In genomic region chr18:55479656-55480420, GRCh38 we compare ENCODE assay signal across 22 cellular contexts.
A peak's percentile ranks its signal among the peaks of the same experiment; 100 is the strongest.
DNase-seq lines count a peak whose midpoint lies in the region; ATAC-seq and TF ChIP-seq lines count a peak whose summit lies in the region.
"Had no signal": no experiment of that assay in that cellular context is flagged by ENCODE, and none has a peak within 500 bp of the region (broad histone marks: within the 10 kb centered on the region; RNA-seq: fewer than 3 reads in every experiment).

No MANE protein-coding gene starts in this region.

- no peak for TF ChIP-seq EP300 in gastroesophageal sphincter (IDR thresholded peaks at IDR 0.05)

- TF ChIP-seq POLR2A in gastroesophageal sphincter (IDR thresholded peaks at IDR 0.05): no peak

- no peaks in the 10 kb centered on the region for H3K9me3 Mint-ChIP-seq in activated naive CD4-positive, alpha-beta T cell treated with anti-CD3 and anti-CD28 coated beads for 36 hours

- H3K9ac ChIP-seq in BLaER1 treated with 17β-estradiol and CSF1 and Interleukin-3, amounts not matched to agents 10 nM and 100 nM: no peak overlapping the region
- no peak overlapping the region for H3K9ac ChIP-seq in OCI-LY3 (ENCODE audit: low read length)

- no peaks in the 10 kb centered on the region for H3K27me3 Mint-ChIP-seq in activated naive CD4-positive, alpha-beta T cell treated with anti-CD3 and anti-CD28 coated beads for 36 hours (ENCODE audit: low read depth)

- no peaks in the 10 kb centered on the region for H3K27me3 ChIP-seq in BLaER1 treated with 17β-estradiol and CSF1 and Interleukin-3, amounts not matched to agents 10 nM and 100 nM
- H3K27me3 ChIP-seq in OCI-LY3 (ENCODE audit: low read depth, low read length) (no peaks in the 10 kb centered on the region), gastroesophageal sphincter (no peaks in the 10 kb centered on the region)
- H3K27me3 ChIP-seq: breast epithelium, MG63 had no signal

- H3K4me3 Mint-ChIP-seq in activated naive CD4-positive, alpha-beta T cell treated with anti-CD3 and anti-CD28 coated beads for 36 hours: no peak overlapping the region
- H3K4me3 Mint-ChIP-seq: activated CD8-positive, alpha-beta T cell treated with anti-CD3 and anti-CD28 coated beads, Interleukin-2, amount 10 ng/mL, durations not matched to agents 7 days and 5 days had no signal

- ATAC-seq in gastroesophageal sphincter: no peak
- peak; percentile 43 for ATAC-seq in sciatic nerve
- ATAC-seq: activated CD8-positive, alpha-beta T cell treated with anti-CD3 and anti-CD28 coated beads, Interleukin-2, amount 10 ng/mL, durations not matched to agents 7 days and 5 days; HCT116 had no signal

- peak overlapping the region; percentile 2 to 89 (median 27); a peak in 18 of 22 replicates for H3K4me2 ChIP-seq in BLaER1 treated with 17β-estradiol and CSF1 and Interleukin-3, amounts not matched to agents 10 nM and 100 nM
- peak overlapping the region; percentile 50 for H3K4me2 ChIP-seq in OCI-LY3 (ENCODE audit: low read length)

- TF ChIP-seq CTCF in OCI-LY3 (IDR thresholded peaks at IDR 0.05; ENCODE audit: low read depth, low read length): no peak
- no peak for TF ChIP-seq CTCF in gastroesophageal sphincter (IDR thresholded peaks at IDR 0.05)

- H3K9me3 ChIP-seq in BLaER1 treated with 17β-estradiol and CSF1 and Interleukin-3, amounts not matched to agents 10 nM and 100 nM (replicated peaks in 1 of 11): 0 out of 22 replicates have a peak, but pooled peaks cover 0 to 2% (median 0%) of the 10 kb centered on the region in 11 experiments
- H3K9me3 ChIP-seq in OCI-LY3 (ENCODE audit: insufficient read depth, low read length) (no peaks in the 10 kb centered on the region), gastroesophageal sphincter (no peaks in the 10 kb centered on the region)
- H3K9me3 ChIP-seq: breast epithelium, MG63 had no signal

- H3K4me1 Mint-ChIP-seq in activated naive CD4-positive, alpha-beta T cell treated with anti-CD3 and anti-CD28 coated beads for 36 hours (ENCODE audit: low read depth): peaks cover 15% of the 10 kb centered on the region

- WGBS in gastroesophageal sphincter (ENCODE audit: low coverage in 1 of 2), 2 donors: 76 to 79% methylated on average over 3 to 7 of the region's 9 CpGs

- no peak overlapping the region for H2AFZ ChIP-seq in OCI-LY3 (ENCODE audit: low read depth, low read length)

- H3K27ac Mint-ChIP-seq in activated naive CD4-positive, alpha-beta T cell treated with anti-CD3 and anti-CD28 coated beads for 36 hours: no peak overlapping the region
- H3K27ac Mint-ChIP-seq: activated CD8-positive, alpha-beta T cell treated with anti-CD3 and anti-CD28 coated beads, Interleukin-2, amount 10 ng/mL, durations not matched to agents 7 days and 5 days had no signal

- H3K4me3 ChIP-seq in BLaER1 treated with 17β-estradiol and CSF1 and Interleukin-3, amounts not matched to agents 10 nM and 100 nM: no peak overlapping the region
- H3K4me3 ChIP-seq in OCI-LY3 (ENCODE audit: low read length) (no peak overlapping the region), gastroesophageal sphincter (no peak overlapping the region)
- H3K4me3 ChIP-seq: breast epithelium, coronary artery, MG63 had no signal

- DNase-seq in sciatic nerve (ENCODE audit: low spot score) (no peak), GOT3 (lab: John Stamatoyannopoulos, UW) (no peak), GM19240 (ENCODE audit: insufficient read length, low spot score) (no peak), dedifferentiated amniotic fluid mesenchymal stem cell (ENCODE audit: extremely low spot score) (no peak)
- DNase-seq in activated naive CD4-positive, alpha-beta T cell treated with anti-CD3 and anti-CD28 coated beads for 36 hours: no peak
- DNase-seq: ACHN; activated CD8-positive, alpha-beta T cell treated with anti-CD3 and anti-CD28 coated beads, Interleukin-2, amount 10 ng/mL, durations not matched to agents 7 days and 5 days; activated gamma-delta T cell; MG63; NCI-H146; NCI-H2171; NCI-H526 treated with DMSO at 0.1 percent for 48 hours; nucleus accumbens; retina; stimulated activated CD8-positive, alpha-beta memory T cell treated with anti-CD3 and anti-CD28 coated beads, Interleukin-4, amount 100 ng/mL, for 48 hours had no signal

- H3K79me2 ChIP-seq in OCI-LY3 (ENCODE audit: low read length): peaks cover 100% of the 10 kb centered on the region

- intact Hi-C loops in sciatic nerve (cut with DNase I): loop anchor here (5.0 to 10.0 kb wide), 2 partner anchors 365 to 447 kb away; no protein-coding TSS in a partner anchor
- intact Hi-C loops in activated naive CD4-positive, alpha-beta T cell treated with anti-CD3 and anti-CD28 coated beads for 36 hours (cut with micrococcal nuclease): loop anchor here (10.0 kb wide), 1 partner anchor 65 kb away; no protein-coding TSS in a partner anchor

- H3K36me3 Mint-ChIP-seq in activated naive CD4-positive, alpha-beta T cell treated with anti-CD3 and anti-CD28 coated beads for 36 hours (ENCODE audit: low read depth): no peaks in the 10 kb centered on the region

- H3K4me1 ChIP-seq in BLaER1 treated with 17β-estradiol and CSF1 and Interleukin-3, amounts not matched to agents 10 nM and 100 nM: peaks cover 20 to 54% (median 35%) of the 10 kb centered on the region in 10 experiments
- H3K4me1 ChIP-seq in OCI-LY3 (ENCODE audit: low read length): peaks cover 48% of the 10 kb centered on the region
- H3K4me1 ChIP-seq in gastroesophageal sphincter: peaks cover 0 to 31% (median under 1%) of the 10 kb centered on the region in 3 donors
- H3K4me1 ChIP-seq: breast epithelium had no signal

- 0 out of 22 replicates have a peak overlapping the region, but pooled peaks of 1 of the 11 experiments have one; percentile 22 for H3K27ac ChIP-seq in BLaER1 treated with 17β-estradiol and CSF1 and Interleukin-3, amounts not matched to agents 10 nM and 100 nM
- H3K27ac ChIP-seq in OCI-LY3 (ENCODE audit: low read length) (no peak overlapping the region), gastroesophageal sphincter (peak overlapping the region in 3 of 4 donors; percentile 33 to 83 (median 35))
- H3K27ac ChIP-seq: C4-2B had no signal

- CTCF ChIA-PET in activated naive CD4-positive, alpha-beta T cell treated with anti-CD3 and anti-CD28 coated beads for 36 hours (lab: Charles Lee): no interaction called here

- H3K36me3 ChIP-seq in BLaER1 treated with 17β-estradiol and CSF1 and Interleukin-3, amounts not matched to agents 10 nM and 100 nM: peaks cover 14 to 67% (median 49%) of the 10 kb centered on the region in 11 experiments; a peak in 20 of 22 replicates
- H3K36me3 ChIP-seq in OCI-LY3 (replicated peaks; ENCODE audit: low read depth, low read length): peaks cover 88% of the 10 kb centered on the region
- no peaks in the 10 kb centered on the region for H3K36me3 ChIP-seq in gastroesophageal sphincter
- H3K36me3 ChIP-seq: breast epithelium, MG63 had no signal

- H4K20me1 ChIP-seq in BLaER1 treated with 17β-estradiol and CSF1 and Interleukin-3, amounts not matched to agents 10 nM and 100 nM: peaks cover 0 to 99% (median 22%) of the 10 kb centered on the region in 11 experiments; a peak in 8 of 22 replicates
- peaks cover 100% of the 10 kb centered on the region for H4K20me1 ChIP-seq in OCI-LY3 (ENCODE audit: insufficient read depth, low read length)
